8 cellular contexts compared by ENCODE assay signal in genomic region chr9:125745682-125746016, GRCh38. TPM values are rescaled to one million over a fixed set of nuclear protein-coding genes. Genes with fewer than 3 reads are reported as not detected.
DNase-seq lines count a peak whose midpoint lies in the region; ATAC-seq and TF ChIP-seq lines count a peak whose summit lies in the region.

No MANE protein-coding gene starts in this region.

- DNase-seq in activated T-cell treated with anti-CD3 and anti-CD28 coated beads, Interleukin-2, amount 50 U/mL, for 72 hours: no peak
- no peak for DNase-seq in activated T-cell treated with anti-CD3 and anti-CD28 coated beads, Interleukin-2, amount 50 U/mL, for 48 hours
- DNase-seq in astrocyte of the spinal cord (ENCODE audit: low read depth, low spot score) (no peak), lower lobe of right lung (no peak), type B pancreatic cell (ENCODE audit: extremely low spot score, unreplicated experiment) (no peak), HuH-7.5 (ENCODE audit: low spot score) (no peak), dermis blood vessel endothelial cell (no peak)

- peak overlapping the region; percentile 76 for H3K4me3 ChIP-seq in astrocyte of the spinal cord (ENCODE audit: low read depth, low read length)
- H3K4me3 ChIP-seq in lower lobe of right lung: peak overlapping the region; percentile 63

- intact Hi-C loops in lower lobe of right lung (cut with DNase I): no loop called here

- H3K27me3 ChIP-seq in lower lobe of right lung (ENCODE audit: low read depth): no peaks in the 10 kb centered on the region

- peaks cover 35% of the 10 kb centered on the region for H3K4me1 Mint-ChIP-seq in activated T-cell treated with anti-CD3 and anti-CD28 coated beads, Interleukin-2, amount 50 U/mL, for 72 hours (ENCODE audit: low read depth)
- peaks cover 24% of the 10 kb centered on the region for H3K4me1 Mint-ChIP-seq in type B pancreatic cell (ENCODE audit: unreplicated experiment)

- peaks cover 27% of the 10 kb centered on the region for H3K4me1 ChIP-seq in lower lobe of right lung

- no peak for ATAC-seq in activated T-cell treated with anti-CD3 and anti-CD28 coated beads, Interleukin-2, amount 50 U/mL, for 72 hours (replicated peaks in 1 of 2)
- no peak for ATAC-seq in lower lobe of right lung
- ATAC-seq in GM21528 (IDR thresholded peaks at IDR 0.05; ENCODE audit: low FRiP score, unreplicated experiment): no peak

- peaks cover 3 to 7% of the 10 kb centered on the region in 2 donors for H3K36me3 Mint-ChIP-seq in activated T-cell treated with anti-CD3 and anti-CD28 coated beads, Interleukin-2, amount 50 U/mL, for 72 hours (ENCODE audit: insufficient read depth in 2 of 2)
- H3K36me3 Mint-ChIP-seq in type B pancreatic cell: no peaks in the 10 kb centered on the region

- H3K27ac ChIP-seq in lower lobe of right lung: peak overlapping the region; percentile 79

- TF ChIP-seq CTCF in astrocyte of the spinal cord (IDR thresholded peaks at IDR 0.05; ENCODE audit: low read depth, low read length) (no peak), lower lobe of right lung (IDR thresholded peaks at IDR 0.05) (no peak), type B pancreatic cell (conservative IDR thresholded peaks at IDR 0.05) (no peak)

- no peak overlapping the region for H3K27ac Mint-ChIP-seq in activated T-cell treated with anti-CD3 and anti-CD28 coated beads, Interleukin-2, amount 50 U/mL, for 72 hours
- H3K27ac Mint-ChIP-seq in type B pancreatic cell: peak overlapping the region; percentile 92

- in situ Hi-C loops in astrocyte of the spinal cord (cut with HindIII; ENCODE audit: low sequenced_read_pairs): no loop called here

- H3K27me3 Mint-ChIP-seq in activated T-cell treated with anti-CD3 and anti-CD28 coated beads, Interleukin-2, amount 50 U/mL, for 72 hours (ENCODE audit: low read depth): no peaks in the 10 kb centered on the region
- H3K27me3 Mint-ChIP-seq in type B pancreatic cell: peaks cover 9% of the 10 kb centered on the region

- H3K9me3 ChIP-seq in lower lobe of right lung: no peaks in the 10 kb centered on the region

- H3K9me3 Mint-ChIP-seq in activated T-cell treated with anti-CD3 and anti-CD28 coated beads, Interleukin-2, amount 50 U/mL, for 72 hours: no peaks in the 10 kb centered on the region
- no peaks in the 10 kb centered on the region for H3K9me3 Mint-ChIP-seq in type B pancreatic cell

- H3K36me3 ChIP-seq in lower lobe of right lung: no peaks in the 10 kb centered on the region

- H3K4me3 Mint-ChIP-seq in activated T-cell treated with anti-CD3 and anti-CD28 coated beads, Interleukin-2, amount 50 U/mL, for 72 hours: peak overlapping the region; percentile 97 to 98
- peak overlapping the region; percentile 96 for H3K4me3 Mint-ChIP-seq in type B pancreatic cell

RNA-seq across cellular contexts. Expression of gene PBX3, which starts 1.5 kb away (rescaled TPM):
- 10 to 100 TPM; 19.7 to 20.6 TPM for total RNA-seq in activated T-cell treated with anti-CD3 and anti-CD28 coated beads, Interleukin-2, amount 50 U/mL, for 72 hours
- total RNA-seq in lower lobe of right lung (46.1 TPM), type B pancreatic cell (ENCODE audit: low replicate concordance) (31.1 and 60.9 TPM in 2 replicates), dermis blood vessel endothelial cell (10.2 and 12.3 TPM in 2 replicates)

RNA-seq across cellular contexts. Expression of gene MAPKAP1, which starts 38.6 kb away (rescaled TPM):
- 10 to 100 TPM; 42.1 to 42.8 TPM for total RNA-seq in activated T-cell treated with anti-CD3 and anti-CD28 coated beads, Interleukin-2, amount 50 U/mL, for 72 hours
- 71.5 TPM for total RNA-seq in lower lobe of right lung
- 67.3 and 77.9 TPM in 2 replicates for total RNA-seq in type B pancreatic cell (ENCODE audit: low replicate concordance)
- total RNA-seq in dermis blood vessel endothelial cell: 82.5 and 84.4 TPM in 2 replicates
